In genomic region chr2:201643216-201643651, GRCh38 we compare ENCODE assay signal across 8 cellular contexts. TPM values are rescaled to one million over a fixed set of nuclear protein-coding genes. Genes with fewer than 3 reads are reported as not detected.
DNase-seq lines count a peak whose midpoint lies in the region; ATAC-seq and TF ChIP-seq lines count a peak whose summit lies in the region.

Gene TMEM237 (minus strand): TSS chr2:201643503. CDS start chr2:201643400, 103 bp downstream.

- H3K9me3 ChIP-seq in WERI-Rb-1 (ENCODE audit: severe bottlenecking), result no peaks in the 10 kb centered on the region

- peaks cover 16% of the 10 kb centered on the region for H3K36me3 ChIP-seq in WERI-Rb-1

- H3K4me3 Mint-ChIP-seq in effector memory CD8-positive, alpha-beta T cell, result peak within 1 kb of the TSS; percentile 94
- peak within 1 kb of the TSS; percentile 89 to 96 for H3K4me3 Mint-ChIP-seq in stimulated activated naive CD8-positive, alpha-beta T cell treated with anti-CD3 and anti-CD28 coated beads, Interleukin-15, amount 100 ng/mL, for 72 hours

- H3K4me1 Mint-ChIP-seq in effector memory CD8-positive, alpha-beta T cell (ENCODE audit: low read depth in 2 of 2), result peaks cover 6 to 8% of the 10 kb centered on the region in 2 donors
- peaks cover 18% of the 10 kb centered on the region for H3K4me1 Mint-ChIP-seq in stimulated activated naive CD8-positive, alpha-beta T cell treated with anti-CD3 and anti-CD28 coated beads, Interleukin-15, amount 100 ng/mL, for 72 hours

- H3K27me3 ChIP-seq in WERI-Rb-1 (ENCODE audit: insufficient read depth, low read depth, severe bottlenecking), result no peaks in the 10 kb centered on the region

- H3K27ac Mint-ChIP-seq in effector memory CD8-positive, alpha-beta T cell, result peak within 1 kb of the TSS; percentile 97
- peak within 1 kb of the TSS; percentile 96 to 98 for H3K27ac Mint-ChIP-seq in stimulated activated naive CD8-positive, alpha-beta T cell treated with anti-CD3 and anti-CD28 coated beads, Interleukin-15, amount 100 ng/mL, for 72 hours

- peaks cover 14% of the 10 kb centered on the region for H3K36me3 Mint-ChIP-seq in effector memory CD8-positive, alpha-beta T cell (ENCODE audit: insufficient read depth)

- ATAC-seq in GM21381 (IDR thresholded peaks at IDR 0.05; ENCODE audit: unreplicated experiment), result peak; percentile 31
- ATAC-seq in effector memory CD8-positive, alpha-beta T cell (replicated peaks), result peak; percentile 45
- peak; percentile 68 for ATAC-seq in stimulated activated naive CD8-positive, alpha-beta T cell treated with anti-CD3 and anti-CD28 coated beads, Interleukin-15, amount 100 ng/mL, for 72 hours

- peak within 1 kb of the TSS; percentile 89 for H3K27ac ChIP-seq in WERI-Rb-1

- no peaks in the 10 kb centered on the region for H3K9me3 Mint-ChIP-seq in effector memory CD8-positive, alpha-beta T cell
- no peaks in the 10 kb centered on the region for H3K9me3 Mint-ChIP-seq in stimulated activated naive CD8-positive, alpha-beta T cell treated with anti-CD3 and anti-CD28 coated beads, Interleukin-15, amount 100 ng/mL, for 72 hours

- H3K4me3 ChIP-seq in WERI-Rb-1 (ENCODE audit: low read depth, low read length), result peak within 1 kb of the TSS; percentile 99

- peak; percentile 60 for DNase-seq in Daoy (ENCODE audit: low read depth)
- DNase-seq in HPDE6-E6E7 (ENCODE audit: extremely low spot score), result peak; percentile 49
- peak; percentile 65 for DNase-seq in WERI-Rb-1
- peak in 1 of 3 experiments; percentile 32 for DNase-seq in effector memory CD8-positive, alpha-beta T cell
- DNase-seq in mesenteric fat pad (ENCODE audit: low spot score), result no peak
- DNase-seq in stimulated activated naive CD8-positive, alpha-beta T cell treated with anti-CD3 and anti-CD28 coated beads, Interleukin-15, amount 100 ng/mL, for 72 hours, result peak; percentile 57 to 60
- DNase-seq in NCI-H774 (lab: John Stamatoyannopoulos, UW), result no peak

- no peaks in the 10 kb centered on the region for H3K27me3 Mint-ChIP-seq in effector memory CD8-positive, alpha-beta T cell
- H3K27me3 Mint-ChIP-seq in stimulated activated naive CD8-positive, alpha-beta T cell treated with anti-CD3 and anti-CD28 coated beads, Interleukin-15, amount 100 ng/mL, for 72 hours, result no peaks in the 10 kb centered on the region

- TF ChIP-seq CTCF in WERI-Rb-1 (IDR thresholded peaks at IDR 0.05; ENCODE audit: low read depth, low read length), result no peak

RNA-seq across cellular contexts. Expression of gene TMEM237, which starts in this region (rescaled TPM):
- 144 and 173 TPM in 2 replicates for total RNA-seq in Daoy (2014; rRNA removed; shearing (Covaris generic))
- 14.7 TPM for total RNA-seq in mesenteric fat pad

Comparison
In these comparisons a context has a peak if more than half of its experiments do, and no peak if none do; other contexts are left out.
1. DNase-seq: peak in Daoy (single experiment), HPDE6-E6E7 (single experiment), WERI-Rb-1 (single experiment) and stimulated activated naive CD8-positive, alpha-beta T cell treated with anti-CD3 and anti-CD28 coated beads, Interleukin-15, amount 100 ng/mL, for 72 hours (2 of 2); none in mesenteric fat pad (single experiment) and NCI-H774 (single experiment).
2. Peak in every context shown above with its lines, with median percentiles within 50 percentile points of each other: ATAC-seq.